ENCODE assay signal across 15 cellular contexts in the genomic region with DNA sequence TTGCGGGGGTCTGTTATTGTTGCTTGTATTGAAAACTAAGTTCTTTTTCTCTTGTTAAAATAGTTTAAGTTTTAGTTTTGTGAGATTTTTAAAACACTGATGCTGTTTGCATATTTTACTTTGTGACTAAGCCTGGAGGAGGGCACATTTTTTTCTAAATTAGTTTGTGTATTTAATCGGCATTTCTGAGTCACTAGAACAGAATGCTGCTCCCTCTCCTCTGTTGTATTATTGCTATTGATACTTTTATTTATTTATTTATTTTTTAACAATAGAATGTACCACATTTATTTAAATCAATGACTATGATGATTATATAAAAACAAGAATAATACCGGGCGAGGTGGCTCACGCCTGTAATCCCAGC. TPM values are rescaled to one million over a fixed set of nuclear protein-coding genes. Genes with fewer than 3 reads are reported as not detected.
DNase-seq lines count a peak whose midpoint lies in the region; ATAC-seq, FAIRE-seq and TF ChIP-seq lines count a peak whose summit lies in the region.
"Had no signal": no experiment of that assay in that cellular context is flagged by ENCODE, and none has a peak within 500 bp of the region (broad histone marks: within the 10 kb centered on the region; RNA-seq: fewer than 3 reads in every experiment).

No MANE protein-coding gene starts in this region.

- in situ Hi-C loops in GM13977 (cut with MboI; ENCODE audit: low pct_unique_long_range_greater_than_20kb, low sequenced_read_pairs, unreplicated experiment) = no loop called here

- H3K27me3 ChIP-seq in ascending aorta = no peaks in the 10 kb centered on the region
- H3K27me3 ChIP-seq in uterus = no peaks in the 10 kb centered on the region
- H3K27me3 ChIP-seq: heart left ventricle, stomach had no signal

- H3K4me3 ChIP-seq in ascending aorta = no peak overlapping the region
- no peak overlapping the region for H3K4me3 ChIP-seq in fibroblast of the aortic adventitia (ENCODE audit: low read depth, low read length)
- no peak overlapping the region for H3K4me3 ChIP-seq in uterus
- H3K4me3 ChIP-seq: heart left ventricle, mucosa of descending colon, stomach had no signal

- H3K36me3 ChIP-seq in ascending aorta = no peaks in the 10 kb centered on the region
- H3K36me3 ChIP-seq in uterus = no peaks in the 10 kb centered on the region
- H3K36me3 ChIP-seq: heart left ventricle, stomach had no signal

- peak; percentile 23 for DNase-seq in H54 (ENCODE audit: insufficient read length, low spot score)
- no peak for DNase-seq in ascending aorta (ENCODE audit: low spot score in 2 of 2)
- peak; percentile 79 for DNase-seq in fibroblast of the aortic adventitia (ENCODE audit: low read depth)
- DNase-seq in uterus = no peak
- no peak for DNase-seq in GM13977 (ENCODE audit: low spot score)
- no peak for DNase-seq in substantia nigra (lab: John Stamatoyannopoulos, UW)
- DNase-seq: activated CD4-positive, alpha-beta T cell treated with anti-CD3 and anti-CD28 coated beads, Interleukin-2, amount 50 U/mL, for 48 hours; CD4-positive, alpha-beta T cell; heart left ventricle; mucosa of descending colon; NCI-H1930; stomach had no signal

- ATAC-seq in HG02852 (IDR thresholded peaks at IDR 0.05; ENCODE audit: unreplicated experiment) = no peak
- ATAC-seq: activated T-helper 17 cell treated with anti-CD3 and anti-CD28 coated beads, Interleukin-2, amount 50 U/mL, for 72 hours; heart left ventricle; mucosa of descending colon had no signal

- peak overlapping the region; percentile 85 to 91 for H3K27ac ChIP-seq in ascending aorta
- H3K27ac ChIP-seq in uterus = peak overlapping the region; percentile 4 to 58
- H3K27ac ChIP-seq in substantia nigra (ENCODE audit: low read depth, low read length, poor library complexity, severe bottlenecking) = no peak overlapping the region
- H3K27ac ChIP-seq: heart left ventricle had no signal

- H3K9me3 ChIP-seq in ascending aorta (no peaks in the 10 kb centered on the region), uterus (no peaks in the 10 kb centered on the region)
- H3K9me3 ChIP-seq: heart left ventricle, mucosa of descending colon, stomach had no signal

- intact Hi-C loops in ascending aorta (cut with DNase I) = loop anchor here (2.0 kb wide), 1 partner anchor 39 kb away; no protein-coding TSS in a partner anchor
- intact Hi-C loops in uterus (cut with DNase I; ENCODE audit: low total_unique reads) = no loop called here

- FAIRE-seq in H54 (lab: Jason Lieb, UNC) = no peak
- FAIRE-seq: GM12892 had no signal

- no peak for TF ChIP-seq CTCF in ascending aorta (IDR thresholded peaks at IDR 0.05)
- TF ChIP-seq CTCF in fibroblast of the aortic adventitia (IDR thresholded peaks at IDR 0.05; ENCODE audit: insufficient read depth, low read length) = no peak
- TF ChIP-seq CTCF in uterus (IDR thresholded peaks at IDR 0.05) = no peak
- no peak for TF ChIP-seq CTCF in GM13977 (IDR thresholded peaks at IDR 0.05; ENCODE audit: extremely low read depth, insufficient read depth, missing control alignments)

- H3K4me1 ChIP-seq in ascending aorta (peaks cover 7 to 58% of the 10 kb centered on the region in 2 donors), uterus (peaks cover 0 to 3% of the 10 kb centered on the region in 2 donors)

- TF ChIP-seq POLR2A in H54 (IDR thresholded peaks at IDR 0.05; ENCODE audit: low read depth, low read length) = no peak
- TF ChIP-seq POLR2A in uterus (IDR thresholded peaks at IDR 0.05) = no peak

RNA-seq across cellular contexts. Expression of a gene that starts 5.1 kb away (rescaled TPM):
- 8.1 TPM for total RNA-seq in ascending aorta
- 6.0 and 7.4 TPM in 2 replicates for total RNA-seq in fibroblast of the aortic adventitia (ENCODE audit: low replicate concordance)
- 10 to 100 TPM in 3 of 4 donors, 1 to 10 TPM in 1; 1.8 to 25.4 (median 12.2) TPM for total RNA-seq in uterus

Comparison
In these comparisons a context has a peak if more than half of its experiments do, and no peak if none do; other contexts are left out.
1. DNase-seq: peak in H54 (single experiment) and fibroblast of the aortic adventitia (single experiment); none in ascending aorta (0 of 2), uterus (0 of 2), GM13977 (single experiment) and substantia nigra (0 of 49).